Comparison of ENCODE assay signal across 8 cellular contexts in genomic region chr2:120736955-120737801, GRCh38. TPM values are rescaled to one million over a fixed set of nuclear protein-coding genes. Genes with fewer than 3 reads are reported as not detected.
DNase-seq lines count a peak whose midpoint lies in the region; ATAC-seq, FAIRE-seq and TF ChIP-seq lines count a peak whose summit lies in the region.

No MANE protein-coding gene starts in this region.

- peak overlapping the region in 3 of 5 donors; percentile 43 to 82 (median 65) for H3K27ac ChIP-seq in adrenal gland
- peak overlapping the region; percentile 3 for H3K27ac ChIP-seq in iPS-18a (ENCODE audit: low read length)
- H3K27ac ChIP-seq in smooth muscle cell (ENCODE audit: low read depth) = peak overlapping the region; percentile 87

- H3F3A ChIP-seq in smooth muscle cell (ENCODE audit: low read depth) = peaks cover 14% of the 10 kb centered on the region

- no peaks in the 10 kb centered on the region for H4K20me1 ChIP-seq in smooth muscle cell (ENCODE audit: low read depth)

- H3K9ac ChIP-seq in iPS-18a (ENCODE audit: low read length) (peak overlapping the region; percentile 87), smooth muscle cell (ENCODE audit: low read depth) (peak overlapping the region; percentile 80)

- H3K36me3 ChIP-seq in adrenal gland (replicated peaks in 1 of 2) = no peaks in the 10 kb centered on the region
- peaks cover 4% of the 10 kb centered on the region for H3K36me3 ChIP-seq in iPS-18a (ENCODE audit: control insufficient read depth, low read depth, low read length)
- H3K36me3 ChIP-seq in smooth muscle cell (ENCODE audit: low read depth) = no peaks in the 10 kb centered on the region

- H3K4me3 ChIP-seq in HFF-Myc (replicated peaks; ENCODE audit: low read depth, low read length) = peak overlapping the region; percentile 83
- peak overlapping the region in 1 of 4 donors; percentile 57 for H3K4me3 ChIP-seq in adrenal gland
- peak overlapping the region; percentile 93 for H3K4me3 ChIP-seq in iPS-18a (ENCODE audit: low read length)
- H3K4me3 ChIP-seq in smooth muscle cell = peak overlapping the region; percentile 82

- H3K27me3 ChIP-seq in adrenal gland (peaks cover 55% of the 10 kb centered on the region), iPS-18a (ENCODE audit: control insufficient read depth, insufficient read depth, low read length) (peaks cover 12% of the 10 kb centered on the region), smooth muscle cell (ENCODE audit: low read depth) (no peaks in the 10 kb centered on the region)

- H2AFZ ChIP-seq in smooth muscle cell (ENCODE audit: low read depth) = peak overlapping the region; percentile 88

- H3K4me1 ChIP-seq in adrenal gland (replicated peaks in 1 of 2) (peaks cover 0 to 16% of the 10 kb centered on the region in 2 donors), iPS-18a (ENCODE audit: control insufficient read depth, low read depth, low read length) (peaks cover 42% of the 10 kb centered on the region), smooth muscle cell (ENCODE audit: low read depth) (peaks cover 44% of the 10 kb centered on the region)

- TF ChIP-seq POLR2A in adrenal gland (IDR thresholded peaks at IDR 0.05) (no peak), GM12892 (IDR thresholded peaks at IDR 0.05; ENCODE audit: low read depth, low read length) (no peak)

- FAIRE-seq in GM12892 (lab: Jason Lieb, UNC) = no peak

- DNase-seq in AG08395 (ENCODE audit: low spot score) (peak; percentile 65), HFF-Myc (ENCODE audit: extremely low read depth, low read depth) (no peak), adrenal gland (peak in 4 of 7 donors; percentile 19 to 57 (median 36)), smooth muscle cell (lab: John Stamatoyannopoulos, UW; ENCODE audit: unreplicated experiment) (peak; percentile 65), GM12892 (ENCODE audit: insufficient read length) (no peak), cerebellar nuclear complex (lab: John Stamatoyannopoulos, UW) (no peak)

- peaks cover 44% of the 10 kb centered on the region for H3K79me2 ChIP-seq in smooth muscle cell (ENCODE audit: low read depth)

- TF ChIP-seq CTCF in HFF-Myc (IDR thresholded peaks at IDR 0.05; ENCODE audit: low read depth, low read length, missing control alignments) (no peak), adrenal gland (IDR thresholded peaks at IDR 0.05) (no peak), smooth muscle cell (IDR thresholded peaks at IDR 0.05; ENCODE audit: borderline replicate concordance, insufficient read depth, poor library complexity, severe bottlenecking) (no peak)

- WGBS in adrenal gland, 4 donors = 11 to 18% (median 14%) methylated on average over 33 to 55 of the region's 55 CpGs
- under 1% methylated on average over 50 of the region's 55 CpGs for WGBS in smooth muscle cell (ENCODE audit: low lambda C conversion rate)

- peak overlapping the region; percentile 100 for H3K4me2 ChIP-seq in smooth muscle cell

- H3K9me3 ChIP-seq in adrenal gland (replicated peaks in 1 of 3) (no peaks in the 10 kb centered on the region), iPS-18a (ENCODE audit: control insufficient read depth, low read depth, low read length) (no peaks in the 10 kb centered on the region), smooth muscle cell (replicated peaks; ENCODE audit: low read depth) (no peaks in the 10 kb centered on the region)

- intact Hi-C loops in adrenal gland (cut with DNase I) = no loop called here

- no peak for ATAC-seq in HG03135 (IDR thresholded peaks at IDR 0.05; ENCODE audit: unreplicated experiment)

RNA-seq across cellular contexts. Expression of gene GLI2, which starts 1.5 kb away (rescaled TPM):
- 1 to 10 TPM; 1.6 to 4.5 (median 2.7) TPM for total RNA-seq in adrenal gland
- 1 to 10 TPM in 2 of 3 donors, under 1 TPM in 1; 0.51 to 2.7 (median 1.7) TPM for polyA plus RNA-seq in adrenal gland
- 10.4 and 10.6 TPM in 2 replicates for total RNA-seq in smooth muscle cell
- polyA plus RNA-seq in smooth muscle cell = 9.4 and 10.4 TPM in 2 replicates
- polyA plus RNA-seq in GM12892 (2012; ENCODE audit: missing spikeins) = not detected

Comparison
In these comparisons a context has a peak if more than half of its experiments do, and no peak if none do; other contexts are left out.
1. DNase-seq: peak in AG08395 (single experiment), adrenal gland (4 of 7) and smooth muscle cell (single experiment); none in HFF-Myc (single experiment), GM12892 (single experiment) and cerebellar nuclear complex (0 of 2).
2. H3K27ac ChIP-seq: peak in every context shown above with its lines; median percentile 87 in smooth muscle cell; 65 in adrenal gland; 3 in iPS-18a.